26 cellular contexts compared by ENCODE assay signal in the genomic region with DNA sequence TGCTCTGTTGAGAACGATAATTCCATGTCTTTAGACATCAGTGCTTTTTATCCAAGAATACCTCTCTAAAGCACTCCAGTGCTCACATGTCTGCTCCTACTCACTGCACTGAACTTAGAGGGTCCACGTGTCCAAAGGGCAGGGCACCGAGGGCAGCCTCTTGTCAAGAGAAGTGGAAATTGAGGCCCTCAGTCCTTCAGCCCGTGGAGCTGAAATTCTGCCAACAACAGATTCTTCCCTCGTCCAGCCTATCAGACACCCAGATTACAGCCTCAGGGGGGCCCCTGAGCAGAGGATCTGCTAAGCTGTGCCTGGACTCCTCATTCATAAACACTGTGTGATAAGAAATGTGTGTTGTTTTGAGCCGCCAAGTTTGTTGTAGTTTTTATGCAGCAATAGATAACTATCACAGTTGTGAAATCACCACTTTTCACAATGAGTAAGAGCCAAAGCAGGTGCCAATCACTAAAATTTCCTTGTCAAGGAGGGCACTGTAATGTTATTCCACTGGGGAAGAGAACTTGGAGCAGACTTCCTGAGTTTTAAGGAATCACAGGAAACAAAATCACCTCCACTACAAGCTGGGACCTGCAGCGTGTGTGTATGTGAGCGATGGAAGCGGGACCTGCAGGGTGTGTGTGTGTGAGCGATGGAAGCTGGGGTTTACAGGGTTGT. TPM values are rescaled to one million over a fixed set of nuclear protein-coding genes. Genes with fewer than 3 reads are reported as not detected.
DNase-seq lines count a peak whose midpoint lies in the region; ATAC-seq and TF ChIP-seq lines count a peak whose summit lies in the region.
"Had no signal": no experiment of that assay in that cellular context is flagged by ENCODE, and none has a peak within 500 bp of the region (broad histone marks: within the 10 kb centered on the region; RNA-seq: fewer than 3 reads in every experiment).

No MANE protein-coding gene starts in this region.

- H2BK15ac ChIP-seq in neuronal stem cell (ENCODE audit: low read length) = no peak overlapping the region

- no peak overlapping the region for H2AK5ac ChIP-seq in neuronal stem cell (ENCODE audit: low read depth, low read length)

- no peaks in the 10 kb centered on the region for H3K9me2 ChIP-seq in PC-9 (ENCODE audit: insufficient read depth)

- H3K4me1 ChIP-seq in HUES6 (ENCODE audit: control insufficient read depth, insufficient read depth, low read length) = peaks cover 37% of the 10 kb centered on the region
- H3K4me1 ChIP-seq in PC-9 (replicated peaks; ENCODE audit: insufficient read depth) = peaks cover 4% of the 10 kb centered on the region; the same call in 1 of the 2 replicates
- peaks cover 8 to 32% of the 10 kb centered on the region in 2 donors for H3K4me1 ChIP-seq in neuronal stem cell (ENCODE audit: control insufficient read depth in 2 of 2, insufficient read depth in 1 of 2, low read depth in 1 of 2, low read length in 2 of 2)
- H3K4me1 ChIP-seq in esophagus squamous epithelium = peaks cover 0 to 7% (median 0%) of the 10 kb centered on the region in 3 donors
- H3K4me1 ChIP-seq: esophagus muscularis mucosa had no signal

- no CpG with 5 or more reads among the region's 10 CpGs for WGBS in neuronal stem cell (ENCODE audit: extremely low coverage in 2 of 2, insufficient read length in 2 of 2, insufficient replicate concordance in 1 of 2), 2 donors
- 39 to 44% methylated on average over 9 to 10 of the region's 10 CpGs for whole genome bisulfite sequencing in esophagus squamous epithelium, 2 donors

- H3K9me3 Mint-ChIP-seq in activated naive CD8-positive, alpha-beta T cell treated with anti-CD3 and anti-CD28 coated beads, Interleukin-2, amount 50 U/mL, for 24 hours = peaks cover 5% of the 10 kb centered on the region
- H3K9me3 Mint-ChIP-seq: activated CD4-positive, alpha-beta T cell treated with anti-CD3 and anti-CD28 coated beads, Interleukin-2, amount 10 ng/mL, durations not matched to agents 24 days and 14 days; activated T-helper 17 cell treated with anti-CD3 and anti-CD28 coated beads, Interleukin-2, amount 50 U/mL, for 72 hours; nephron; stimulated activated naive B cell treated with anti-CD40 and anti-IgM and Interleukin-4, amounts not matched to agents 10 μg/mL and 1 μg/mL and 100 μg/mL, for 72 hours had no signal

- no peak for TF ChIP-seq POLR2A in esophagus squamous epithelium (IDR thresholded peaks at IDR 0.05)

- no peaks in the 10 kb centered on the region for H3K79me1 ChIP-seq in neuronal stem cell (ENCODE audit: low read depth, low read length)

- BruUV-seq in PC-9 (replicated peaks; lab: Mats Ljungman, UMichigan) = no TSS peak

- H3K18ac ChIP-seq in neuronal stem cell (ENCODE audit: low read length) = peak overlapping the region; percentile 25

- POLR2A ChIA-PET in PC-9 (lab: Charles Lee; ENCODE audit: unreplicated experiment) = no interaction called here

- H2BK5ac ChIP-seq in neuronal stem cell (ENCODE audit: low read length) = no peak overlapping the region

- no peak overlapping the region for H2BK120ac ChIP-seq in neuronal stem cell (ENCODE audit: low read depth, low read length)

- no peak overlapping the region for H3K4me3 Mint-ChIP-seq in activated naive CD8-positive, alpha-beta T cell treated with anti-CD3 and anti-CD28 coated beads, Interleukin-2, amount 50 U/mL, for 24 hours
- H3K4me3 Mint-ChIP-seq: activated CD4-positive, alpha-beta T cell treated with anti-CD3 and anti-CD28 coated beads, Interleukin-2, amount 10 ng/mL, durations not matched to agents 24 days and 14 days; activated CD8-positive, alpha-beta memory T cell treated with anti-CD3 and anti-CD28 coated beads, Interleukin-2, amount 10 ng/mL, durations not matched to agents 7 days and 5 days; activated naive CD8-positive, alpha-beta T cell; activated T-helper 17 cell treated with anti-CD3 and anti-CD28 coated beads, Interleukin-2, amount 50 U/mL, for 72 hours; CD4-positive, CD25-positive, alpha-beta regulatory T cell; nephron; stimulated activated naive B cell treated with anti-CD40 and anti-IgM and Interleukin-4, amounts not matched to agents 10 μg/mL and 1 μg/mL and 100 μg/mL, for 72 hours; T-helper 17 cell had no signal

- no peak overlapping the region for H4K8ac ChIP-seq in neuronal stem cell (ENCODE audit: low read depth, low read length)

- H3K36me3 Mint-ChIP-seq in activated naive CD8-positive, alpha-beta T cell treated with anti-CD3 and anti-CD28 coated beads, Interleukin-2, amount 50 U/mL, for 24 hours (ENCODE audit: low read depth) = no peaks in the 10 kb centered on the region
- H3K36me3 Mint-ChIP-seq: activated CD8-positive, alpha-beta memory T cell treated with anti-CD3 and anti-CD28 coated beads, Interleukin-2, amount 10 ng/mL, durations not matched to agents 7 days and 5 days; activated naive CD8-positive, alpha-beta T cell; CD4-positive, CD25-positive, alpha-beta regulatory T cell; stimulated activated naive B cell treated with anti-CD40 and anti-IgM and Interleukin-4, amounts not matched to agents 10 μg/mL and 1 μg/mL and 100 μg/mL, for 72 hours had no signal

- no peak overlapping the region for H3K9ac ChIP-seq in HUES6 (ENCODE audit: low read length)
- no peak overlapping the region for H3K9ac ChIP-seq in neuronal stem cell (ENCODE audit: low read depth, low read length, poor library complexity)

- H3K27me3 ChIP-seq in HUES6 (ENCODE audit: control insufficient read depth, insufficient read depth, low read length) (no peaks in the 10 kb centered on the region), PC-9 (ENCODE audit: insufficient read depth, low read depth) (no peaks in the 10 kb centered on the region), neuronal stem cell (ENCODE audit: control insufficient read depth in 3 of 3, insufficient read depth in 3 of 3, low read depth in 1 of 3, low read length in 3 of 3) (no peaks in the 10 kb centered on the region), esophagus squamous epithelium (peaks cover 0 to 9% (median 0%) of the 10 kb centered on the region in 4 donors)

- peak overlapping the region; percentile 56 for H3K4me2 ChIP-seq in PC-9
- no peak overlapping the region for H3K4me2 ChIP-seq in neuronal stem cell (ENCODE audit: insufficient read depth, low read length, poor library complexity, severe bottlenecking)

- no peak for TF ChIP-seq CTCF in PC-9 (conservative IDR thresholded peaks at IDR 0.05)
- no peak for TF ChIP-seq CTCF in esophagus squamous epithelium (IDR thresholded peaks at IDR 0.05)

- no peak overlapping the region for H4K91ac ChIP-seq in neuronal stem cell (ENCODE audit: low read depth, low read length, poor library complexity)

- H3K36me3 ChIP-seq in HUES6 (ENCODE audit: control insufficient read depth, insufficient read depth, low read length) (no peaks in the 10 kb centered on the region), PC-9 (ENCODE audit: low read depth) (no peaks in the 10 kb centered on the region), neuronal stem cell (replicated peaks in 1 of 2; ENCODE audit: control insufficient read depth in 2 of 2, insufficient read depth in 2 of 2, low read length in 2 of 2) (no peaks in the 10 kb centered on the region), esophagus squamous epithelium (no peaks in the 10 kb centered on the region)
- H3K36me3 ChIP-seq: esophagus muscularis mucosa had no signal

- no peaks in the 10 kb centered on the region for H4K20me1 ChIP-seq in PC-9 (ENCODE audit: insufficient read depth)

- CTCF ChIA-PET in PC-9 (lab: Charles Lee) = no interaction called here

- no peak overlapping the region for H3K4ac ChIP-seq in neuronal stem cell (ENCODE audit: low read length)

- H3K14ac ChIP-seq in neuronal stem cell (ENCODE audit: low read length) = peak overlapping the region; percentile 49

- no peaks in the 10 kb centered on the region for H3K9me3 ChIP-seq in HUES6 (ENCODE audit: control insufficient read depth, insufficient read depth, low read depth, low read length)
- no peaks in the 10 kb centered on the region for H3K9me3 ChIP-seq in PC-9 (ENCODE audit: insufficient read depth, low read depth)
- peaks cover 0 to under 1% of the 10 kb centered on the region in 2 donors for H3K9me3 ChIP-seq in neuronal stem cell (replicated peaks in 1 of 2; ENCODE audit: control insufficient read depth in 2 of 2, insufficient read depth in 1 of 2, low read depth in 1 of 2, low read length in 2 of 2)
- H3K9me3 ChIP-seq in esophagus squamous epithelium = no peaks in the 10 kb centered on the region

- H3K79me2 ChIP-seq in PC-9 (ENCODE audit: low read depth) = no peaks in the 10 kb centered on the region

- H3K27ac ChIP-seq in HUES6 (ENCODE audit: low read depth, low read length) = no peak overlapping the region
- H3K27ac ChIP-seq in PC-9 = no peak overlapping the region
- no peak overlapping the region for H3K27ac ChIP-seq in epithelial cell of prostate
- H3K27ac ChIP-seq in neuronal stem cell (replicated peaks; ENCODE audit: low read length) = no peak overlapping the region
- no peak overlapping the region for H3K27ac ChIP-seq in esophagus squamous epithelium
- H3K27ac ChIP-seq: esophagus muscularis mucosa had no signal

- intact Hi-C loops in PC-9 (cut with micrococcal nuclease; ENCODE audit: unreplicated experiment) = no loop called here
- intact Hi-C loops in esophagus squamous epithelium (cut with DNase I) = no loop called here

- H2BK12ac ChIP-seq in neuronal stem cell (ENCODE audit: low read length) = no peak overlapping the region

- no peaks in the 10 kb centered on the region for H3K4me1 Mint-ChIP-seq in activated naive CD8-positive, alpha-beta T cell treated with anti-CD3 and anti-CD28 coated beads, Interleukin-2, amount 50 U/mL, for 24 hours
- H3K4me1 Mint-ChIP-seq: activated CD4-positive, alpha-beta T cell treated with anti-CD3 and anti-CD28 coated beads, Interleukin-2, amount 10 ng/mL, durations not matched to agents 24 days and 14 days; activated CD8-positive, alpha-beta memory T cell treated with anti-CD3 and anti-CD28 coated beads, Interleukin-2, amount 10 ng/mL, durations not matched to agents 7 days and 5 days; activated T-helper 17 cell treated with anti-CD3 and anti-CD28 coated beads, Interleukin-2, amount 50 U/mL, for 72 hours; CD4-positive, CD25-positive, alpha-beta regulatory T cell; stimulated activated naive B cell treated with anti-CD40 and anti-IgM and Interleukin-4, amounts not matched to agents 10 μg/mL and 1 μg/mL and 100 μg/mL, for 72 hours; T-helper 17 cell had no signal

- H3K27ac Mint-ChIP-seq in activated naive CD8-positive, alpha-beta T cell treated with anti-CD3 and anti-CD28 coated beads, Interleukin-2, amount 50 U/mL, for 24 hours = no peak overlapping the region
- H3K27ac Mint-ChIP-seq: activated CD4-positive, alpha-beta T cell treated with anti-CD3 and anti-CD28 coated beads, Interleukin-2, amount 10 ng/mL, durations not matched to agents 24 days and 14 days; activated CD8-positive, alpha-beta memory T cell treated with anti-CD3 and anti-CD28 coated beads, Interleukin-2, amount 10 ng/mL, durations not matched to agents 7 days and 5 days; activated naive CD8-positive, alpha-beta T cell; activated T-helper 17 cell treated with anti-CD3 and anti-CD28 coated beads, Interleukin-2, amount 50 U/mL, for 72 hours; CD4-positive, CD25-positive, alpha-beta regulatory T cell; nephron; stimulated activated naive B cell treated with anti-CD40 and anti-IgM and Interleukin-4, amounts not matched to agents 10 μg/mL and 1 μg/mL and 100 μg/mL, for 72 hours; T-helper 17 cell had no signal

- H3K4me3 ChIP-seq in HUES6 (ENCODE audit: low read depth, low read length) = 0 out of 2 replicates have a peak overlapping the region, but pooled peaks have one; percentile 1
- no peak overlapping the region for H3K4me3 ChIP-seq in PC-9
- no peak overlapping the region for H3K4me3 ChIP-seq in neuronal stem cell (ENCODE audit: low read length in 2 of 2)
- no peak overlapping the region for H3K4me3 ChIP-seq in esophagus squamous epithelium
- H3K4me3 ChIP-seq: esophagus muscularis mucosa had no signal

- no peak overlapping the region for H3K23ac ChIP-seq in neuronal stem cell (ENCODE audit: low read depth, low read length, poor library complexity)

- H3K27me3 Mint-ChIP-seq in activated naive CD8-positive, alpha-beta T cell treated with anti-CD3 and anti-CD28 coated beads, Interleukin-2, amount 50 U/mL, for 24 hours = peaks cover 15% of the 10 kb centered on the region
- H3K27me3 Mint-ChIP-seq: activated CD4-positive, alpha-beta T cell treated with anti-CD3 and anti-CD28 coated beads, Interleukin-2, amount 10 ng/mL, durations not matched to agents 24 days and 14 days had no signal

- no peaks in the 10 kb centered on the region for H3F3A ChIP-seq in PC-9 (ENCODE audit: insufficient read depth, low read depth)

- ATAC-seq in activated naive CD8-positive, alpha-beta T cell treated with anti-CD3 and anti-CD28 coated beads, Interleukin-2, amount 50 U/mL, for 24 hours = no peak
- ATAC-seq: activated CD8-positive, alpha-beta memory T cell treated with anti-CD3 and anti-CD28 coated beads, Interleukin-2, amount 10 ng/mL, durations not matched to agents 7 days and 5 days; activated T-helper 17 cell treated with anti-CD3 and anti-CD28 coated beads, Interleukin-2, amount 50 U/mL, for 72 hours; left lobe of liver; stimulated activated naive B cell treated with anti-CD40 and anti-IgM and Interleukin-4, amounts not matched to agents 10 μg/mL and 1 μg/mL and 100 μg/mL, for 72 hours; T-helper 17 cell had no signal

- H2AFZ ChIP-seq in PC-9 (no peak overlapping the region), neuronal stem cell (ENCODE audit: low read length) (peak overlapping the region; percentile 64)

- DNase-seq in PC-9 (peak in 1 of 2 experiments; percentile 54), epithelial cell of prostate (ENCODE audit: low read depth, low spot score) (peak; percentile 33), neuronal stem cell (ENCODE audit: low spot score) (no peak), esophagus squamous epithelium (lab: John Stamatoyannopoulos, UW) (no peak), DMS53 treated with DMSO at 0.1 percent for 48 hours (lab: John Stamatoyannopoulos, UW; ENCODE audit: unreplicated experiment) (no peak)
- DNase-seq in stimulated activated CD4-positive, alpha-beta T cell treated with anti-CD3 and anti-CD28 coated beads, Interleukin-12 subunit alpha, Interleukin-12 subunit beta, amount 100 ng/mL, for 4 hours = no peak
- no peak for DNase-seq in activated naive CD8-positive, alpha-beta T cell treated with anti-CD3 and anti-CD28 coated beads, Interleukin-2, amount 50 U/mL, for 24 hours
- DNase-seq: activated CD4-positive, alpha-beta T cell treated with anti-CD3 and anti-CD28 coated beads, Interleukin-2, amount 10 ng/mL, durations not matched to agents 24 days and 14 days; activated CD8-positive, alpha-beta memory T cell treated with anti-CD3 and anti-CD28 coated beads, Interleukin-2, amount 10 ng/mL, durations not matched to agents 7 days and 5 days; CD4-positive, CD25-positive, alpha-beta regulatory T cell; effector CD4-positive, alpha-beta T cell; Karpas-422; NCI-H1048; NCI-H1930; NCI-H345; NCI-H774; posterior cingulate gyrus; stimulated activated naive B cell treated with anti-CD40 and anti-IgM and Interleukin-4, amounts not matched to agents 10 μg/mL and 1 μg/mL and 100 μg/mL, for 72 hours; T-helper 17 cell had no signal

RNA-seq across cellular contexts. Expression of gene IGFBPL1, which starts 58.8 kb away (rescaled TPM):
- not detected in 2 replicates for total RNA-seq in PC-9 (2021)
- 21.7 TPM for polyA plus RNA-seq in neuronal stem cell (2013, experiment 1 of 2)
- polyA plus RNA-seq in neuronal stem cell (2013, experiment 2 of 2) = 21.3 TPM
- not detected for total RNA-seq in esophagus squamous epithelium
- total RNA-seq: activated CD4-positive, alpha-beta T cell treated with anti-CD3 and anti-CD28 coated beads, Interleukin-2, amount 10 ng/mL, durations not matched to agents 24 days and 14 days; activated CD8-positive, alpha-beta memory T cell treated with anti-CD3 and anti-CD28 coated beads, Interleukin-2, amount 10 ng/mL, durations not matched to agents 7 days and 5 days; activated T-helper 17 cell treated with anti-CD3 and anti-CD28 coated beads, Interleukin-2, amount 50 U/mL, for 72 hours; CD4-positive, CD25-positive, alpha-beta regulatory T cell; HT-29; left lobe of liver; T-helper 17 cell had no signal
- polyA plus RNA-seq: CD4-positive, CD25-positive, alpha-beta regulatory T cell had no signal
